In genomic region chr14:49972199-49972671, GRCh38 we compare ENCODE assay signal across 8 cellular contexts.
DNase-seq lines count a peak whose midpoint lies in the region; ATAC-seq and TF ChIP-seq lines count a peak whose summit lies in the region.

No MANE protein-coding gene starts in this region.

- H3K4me3 Mint-ChIP-seq in stimulated activated naive B cell treated with anti-CD40 and anti-IgM and Interleukin-4, amounts not matched to agents 10 μg/mL and 1 μg/mL and 100 μg/mL, for 72 hours = peak overlapping the region; percentile 78 to 82

- TF ChIP-seq CTCF in LNCaP clone FGC (IDR thresholded peaks at IDR 0.05; ENCODE audit: control insufficient read depth, extremely low read depth, insufficient read depth) = no peak
- TF ChIP-seq CTCF in WERI-Rb-1 (IDR thresholded peaks at IDR 0.05; ENCODE audit: low read depth, low read length) = no peak
- no peak for TF ChIP-seq CTCF in heart right ventricle (IDR thresholded peaks at IDR 0.05)

- H3K27me3 ChIP-seq in WERI-Rb-1 (ENCODE audit: insufficient read depth, low read depth, severe bottlenecking) (no peaks in the 10 kb centered on the region), heart right ventricle (no peaks in the 10 kb centered on the region)

- peak overlapping the region; percentile 98 for H3K27ac Mint-ChIP-seq in stimulated activated naive B cell treated with anti-CD40 and anti-IgM and Interleukin-4, amounts not matched to agents 10 μg/mL and 1 μg/mL and 100 μg/mL, for 72 hours

- DNase-seq in COR-L47 (lab: John Stamatoyannopoulos, UW) (peak; percentile 32), LNCaP clone FGC (ENCODE audit: low read depth) (peak; percentile 47), WERI-Rb-1 (peak; percentile 29), heart right ventricle (peak in 1 of 2 donors; percentile 53), KG1 (lab: John Stamatoyannopoulos, UW) (no peak)
- DNase-seq in stimulated activated naive B cell treated with anti-CD40 and anti-IgM and Interleukin-4, amounts not matched to agents 10 μg/mL and 1 μg/mL and 100 μg/mL, for 72 hours = peak; percentile 15

- H3K9me3 Mint-ChIP-seq in stimulated activated naive B cell treated with anti-CD40 and anti-IgM and Interleukin-4, amounts not matched to agents 10 μg/mL and 1 μg/mL and 100 μg/mL, for 72 hours = peaks cover 0 to under 1% of the 10 kb centered on the region in 2 donors

- ATAC-seq in heart right ventricle (peak; percentile 38 to 69 (median 54)), HG03196 (IDR thresholded peaks at IDR 0.05; ENCODE audit: unreplicated experiment) (no peak), GM18861 (IDR thresholded peaks at IDR 0.05; ENCODE audit: unreplicated experiment) (no peak)
- no peak for ATAC-seq in stimulated activated naive B cell treated with anti-CD40 and anti-IgM and Interleukin-4, amounts not matched to agents 10 μg/mL and 1 μg/mL and 100 μg/mL, for 72 hours (replicated peaks)

- no peak overlapping the region for H3K4me3 ChIP-seq in LNCaP clone FGC (ENCODE audit: low read depth, low read length)
- peak overlapping the region; percentile 14; the same call in 1 of the 2 replicates for H3K4me3 ChIP-seq in WERI-Rb-1 (ENCODE audit: low read depth, low read length)
- H3K4me3 ChIP-seq in heart right ventricle = peak overlapping the region in 1 of 10 donors; percentile 14

- H3K4me1 Mint-ChIP-seq in stimulated activated naive B cell treated with anti-CD40 and anti-IgM and Interleukin-4, amounts not matched to agents 10 μg/mL and 1 μg/mL and 100 μg/mL, for 72 hours = peaks cover 54 to 75% of the 10 kb centered on the region in 2 donors

- H3K36me3 ChIP-seq in WERI-Rb-1 = no peaks in the 10 kb centered on the region
- H3K36me3 ChIP-seq in heart right ventricle = no peaks in the 10 kb centered on the region

- peaks cover 0 to 75% (median 35%) of the 10 kb centered on the region in 9 donors for H3K4me1 ChIP-seq in heart right ventricle

- H3K27ac ChIP-seq in WERI-Rb-1 (peak overlapping the region; percentile 31), heart right ventricle (peak overlapping the region in 9 of 10 donors; percentile 17 to 92 (median 60))

- H3K36me3 Mint-ChIP-seq in stimulated activated naive B cell treated with anti-CD40 and anti-IgM and Interleukin-4, amounts not matched to agents 10 μg/mL and 1 μg/mL and 100 μg/mL, for 72 hours = peaks cover under 1 to 3% of the 10 kb centered on the region in 2 donors

- intact Hi-C loops in heart right ventricle (cut with DNase I) = loop anchor here in 1 of 10 donors (10.0 kb wide), 1 partner anchor 67 kb away; no protein-coding TSS in a partner anchor

- no peaks in the 10 kb centered on the region for H3K27me3 Mint-ChIP-seq in stimulated activated naive B cell treated with anti-CD40 and anti-IgM and Interleukin-4, amounts not matched to agents 10 μg/mL and 1 μg/mL and 100 μg/mL, for 72 hours

- H3K9me3 ChIP-seq in WERI-Rb-1 (ENCODE audit: severe bottlenecking) (no peaks in the 10 kb centered on the region), heart right ventricle (no peaks in the 10 kb centered on the region)

- 32 to 45% methylated on average over 5 of the region's 5 CpGs for WGBS in heart right ventricle, 2 donors

Comparison
In these comparisons a context has a peak if more than half of its experiments do, and no peak if none do; other contexts are left out.
1. ATAC-seq: peak in heart right ventricle (8 of 8); none in stimulated activated naive B cell treated with anti-CD40 and anti-IgM and Interleukin-4, amounts not matched to agents 10 μg/mL and 1 μg/mL and 100 μg/mL, for 72 hours (0 of 2), HG03196 (single experiment) and GM18861 (single experiment).